In genomic region chr14:24365600-24366374, GRCh38 we compare ENCODE assay signal across 1 cellular context.
TF ChIP-seq lines count a peak whose summit lies in the region.

No MANE protein-coding gene starts in this region.

TF ChIP-seq in WTC11, 78 proteins besides CTCF, POLR2A, EP300 and RAD21 (continued from another document):
- no peak for TF ChIP-seq PREB (CRISPR knock-in tag; IDR thresholded peaks at IDR 0.05; ENCODE audit: borderline replicate concordance)
- TF ChIP-seq GTF2I (CRISPR knock-in tag; conservative IDR thresholded peaks at IDR 0.05) = no peak
- TF ChIP-seq ARID4B (CRISPR knock-in tag; IDR thresholded peaks at IDR 0.05; ENCODE audit: borderline replicate concordance) = no peak
- TF ChIP-seq GABPB1 (CRISPR knock-in tag; IDR thresholded peaks at IDR 0.05) = peak; percentile 45; the same call in 1 of the 2 replicates
- TF ChIP-seq, protein P1, sequence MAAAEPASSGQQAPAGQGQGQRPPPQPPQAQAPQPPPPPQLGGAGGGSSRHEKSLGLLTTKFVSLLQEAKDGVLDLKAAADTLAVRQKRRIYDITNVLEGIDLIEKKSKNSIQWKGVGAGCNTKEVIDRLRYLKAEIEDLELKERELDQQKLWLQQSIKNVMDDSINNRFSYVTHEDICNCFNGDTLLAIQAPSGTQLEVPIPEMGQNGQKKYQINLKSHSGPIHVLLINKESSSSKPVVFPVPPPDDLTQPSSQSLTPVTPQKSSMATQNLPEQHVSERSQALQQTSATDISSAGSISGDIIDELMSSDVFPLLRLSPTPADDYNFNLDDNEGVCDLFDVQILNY (CRISPR knock-in tag; IDR thresholded peaks at IDR 0.05) = no peak
- no peak for TF ChIP-seq CREB1 (CRISPR knock-in tag; IDR thresholded peaks at IDR 0.05)
- TF ChIP-seq OVOL2 (CRISPR knock-in tag; IDR thresholded peaks at IDR 0.05; ENCODE audit: borderline replicate concordance) = no peak
- TF ChIP-seq JUN (CRISPR knock-in tag; IDR thresholded peaks at IDR 0.05) = no peak
